10 cellular contexts compared by ENCODE assay signal in genomic region chr11:47797633-47798032, GRCh38.
DNase-seq lines count a peak whose midpoint lies in the region; ATAC-seq lines count a peak whose summit lies in the region.
"Had no signal": no experiment of that assay in that cellular context is flagged by ENCODE, and none has a peak within 500 bp of the region (broad histone marks: within the 10 kb centered on the region; RNA-seq: fewer than 3 reads in every experiment).

No MANE protein-coding gene starts in this region.

- H3K36me3 Mint-ChIP-seq in stimulated activated naive CD8-positive, alpha-beta T cell treated with anti-CD3 and anti-CD28 coated beads, Interleukin-15, Interleukin-2, amounts not matched to agents 100 ng/mL and 50 ng/mL, for 24 hours (ENCODE audit: low read depth) = peaks cover 68% of the 10 kb centered on the region

- peak; percentile 5 for DNase-seq in activated gamma-delta T cell treated with anti-CD3 and anti-CD28 coated beads, Interleukin-2, amount 50 U/mL, for 16 hours (ENCODE audit: low read depth)
- DNase-seq in activated gamma-delta T cell treated with Interleukin-2 at 50 U/mL for 16 hours (no peak), glomerular visceral epithelial cell (ENCODE audit: extremely low spot score) (peak; percentile 71), NCI-H128 (lab: John Stamatoyannopoulos, UW; ENCODE audit: unreplicated experiment) (no peak)
- peak; percentile 22 for DNase-seq in activated CD8-positive, alpha-beta memory T cell treated with anti-CD3 and anti-CD28 coated beads, Interleukin-2, amount 50 U/mL, for 4 hours
- DNase-seq: naive B cell had no signal

- H3K27me3 Mint-ChIP-seq in stimulated activated naive CD8-positive, alpha-beta T cell treated with anti-CD3 and anti-CD28 coated beads, Interleukin-15, Interleukin-2, amounts not matched to agents 100 ng/mL and 50 ng/mL, for 24 hours = no peaks in the 10 kb centered on the region
- H3K27me3 Mint-ChIP-seq: naive B cell had no signal

- H3K4me1 Mint-ChIP-seq in stimulated activated naive CD8-positive, alpha-beta T cell treated with anti-CD3 and anti-CD28 coated beads, Interleukin-15, Interleukin-2, amounts not matched to agents 100 ng/mL and 50 ng/mL, for 24 hours (ENCODE audit: low read depth) = peaks cover 17% of the 10 kb centered on the region

- no peak overlapping the region for H3K4me3 Mint-ChIP-seq in stimulated activated naive CD8-positive, alpha-beta T cell treated with anti-CD3 and anti-CD28 coated beads, Interleukin-15, Interleukin-2, amounts not matched to agents 100 ng/mL and 50 ng/mL, for 24 hours
- H3K4me3 Mint-ChIP-seq: CD8-positive, alpha-beta T cell; naive B cell had no signal

- H3K27ac Mint-ChIP-seq in stimulated activated naive CD8-positive, alpha-beta T cell treated with anti-CD3 and anti-CD28 coated beads, Interleukin-15, Interleukin-2, amounts not matched to agents 100 ng/mL and 50 ng/mL, for 24 hours = peak overlapping the region; percentile 84
- H3K27ac Mint-ChIP-seq: CD8-positive, alpha-beta T cell had no signal

- ATAC-seq in HG02840 (IDR thresholded peaks at IDR 0.05; ENCODE audit: low FRiP score, unreplicated experiment) = no peak
- no peak for ATAC-seq in HG03520 (IDR thresholded peaks at IDR 0.05; ENCODE audit: unreplicated experiment)
- ATAC-seq: CD8-positive, alpha-beta T cell had no signal

- no peaks in the 10 kb centered on the region for H3K9me3 Mint-ChIP-seq in stimulated activated naive CD8-positive, alpha-beta T cell treated with anti-CD3 and anti-CD28 coated beads, Interleukin-15, Interleukin-2, amounts not matched to agents 100 ng/mL and 50 ng/mL, for 24 hours
- H3K9me3 Mint-ChIP-seq: CD8-positive, alpha-beta T cell; naive B cell had no signal

Comparison
In these comparisons a context has a peak if more than half of its experiments do, and no peak if none do; other contexts are left out.
1. DNase-seq: peak in activated gamma-delta T cell treated with anti-CD3 and anti-CD28 coated beads, Interleukin-2, amount 50 U/mL, for 16 hours (single experiment), activated CD8-positive, alpha-beta memory T cell treated with anti-CD3 and anti-CD28 coated beads, Interleukin-2, amount 50 U/mL, for 4 hours (single experiment) and glomerular visceral epithelial cell (single experiment); none in activated gamma-delta T cell treated with Interleukin-2 at 50 U/mL for 16 hours (single experiment) and NCI-H128 (single experiment).